18 cellular contexts compared by ENCODE assay signal in the genomic region with DNA sequence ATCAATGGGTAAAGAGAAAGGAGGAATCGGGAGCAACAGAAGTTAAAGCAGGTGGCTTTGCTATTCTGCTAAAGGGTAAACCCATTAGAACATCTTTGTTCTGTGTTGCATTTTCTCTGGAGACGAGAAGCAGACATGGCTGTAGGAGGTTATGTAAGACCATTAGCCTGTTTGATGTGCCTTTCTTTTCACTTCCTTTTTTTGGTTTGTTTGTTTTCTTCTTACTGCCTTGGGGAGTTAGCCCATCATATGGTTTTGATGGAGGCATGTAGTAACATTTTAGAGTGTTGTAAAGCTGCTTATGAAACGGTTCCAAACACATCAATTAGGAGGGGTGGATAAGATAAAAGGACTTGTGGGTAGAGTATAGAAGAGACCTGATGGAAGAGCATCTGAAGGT.
DNase-seq lines count a peak whose midpoint lies in the region; ATAC-seq and TF ChIP-seq lines count a peak whose summit lies in the region.
"Had no signal": no experiment of that assay in that cellular context is flagged by ENCODE, and none has a peak within 500 bp of the region (broad histone marks: within the 10 kb centered on the region; RNA-seq: fewer than 3 reads in every experiment).

No MANE protein-coding gene starts in this region.

- H3K9ac ChIP-seq in OCI-LY3 (ENCODE audit: low read length) = peak overlapping the region; percentile 3; the same call in 1 of the 2 replicates
- H3K9ac ChIP-seq: KMS-11 had no signal

- peak overlapping the region; percentile 5 for H2AFZ ChIP-seq in OCI-LY3 (ENCODE audit: low read depth, low read length)
- H2AFZ ChIP-seq: GM23338 had no signal

- TF ChIP-seq CTCF in OCI-LY3 (IDR thresholded peaks at IDR 0.05; ENCODE audit: low read depth, low read length) (no peak), upper lobe of right lung (IDR thresholded peaks at IDR 0.05) (no peak), brain microvascular endothelial cell (IDR thresholded peaks at IDR 0.05; ENCODE audit: low read depth, low read length, missing control alignments) (no peak)

- intact Hi-C loops in upper lobe of right lung (cut with DNase I) = no loop called here

- H3K27me3 ChIP-seq in OCI-LY3 (ENCODE audit: low read depth, low read length) (no peaks in the 10 kb centered on the region), upper lobe of right lung (no peaks in the 10 kb centered on the region), brain microvascular endothelial cell (replicated peaks) (no peaks in the 10 kb centered on the region)

- H3K4me1 ChIP-seq in OCI-LY3 (ENCODE audit: low read length) (peaks cover 42% of the 10 kb centered on the region), upper lobe of right lung (no peaks in the 10 kb centered on the region)

- H4K20me1 ChIP-seq in OCI-LY3 (ENCODE audit: insufficient read depth, low read length) = no peaks in the 10 kb centered on the region

- H3K4me2 ChIP-seq in OCI-LY3 (ENCODE audit: low read length) = peak overlapping the region; percentile 26
- H3K4me2 ChIP-seq: GM23338, KMS-11, smooth muscle cell had no signal

- ATAC-seq in GM18907 (IDR thresholded peaks at IDR 0.05; ENCODE audit: unreplicated experiment) (peak; percentile 77), HG03175 (IDR thresholded peaks at IDR 0.05; ENCODE audit: unreplicated experiment) (peak; percentile 60), upper lobe of right lung (peak; percentile 75)
- ATAC-seq: GM23338, left lobe of liver had no signal

- DNase-seq in upper lobe of right lung = no peak
- no peak for DNase-seq in amniotic stem cell (lab: John Stamatoyannopoulos, UW)
- no peak for DNase-seq in caudate nucleus (lab: John Stamatoyannopoulos, UW)
- no peak for DNase-seq in brain microvascular endothelial cell
- DNase-seq: activated CD4-positive, alpha-beta T cell treated with anti-CD3 and anti-CD28 coated beads for 1 hour; activated CD8-positive, alpha-beta memory T cell treated with anti-CD3 and anti-CD28 coated beads, Interleukin-2, amount 50 U/mL, for 4 hours; activated naive CD4-positive, alpha-beta T cell treated with anti-CD3 and anti-CD28 coated beads, Interleukin-2, amount 10 ng/mL, durations not matched to agents 7 days and 5 days; DND-41; NCI-H1694; posterior cingulate gyrus had no signal

- in situ Hi-C loops in brain microvascular endothelial cell (cut with HindIII; ENCODE audit: low pct_ligation_motif_present, low sequenced_read_pairs) = no loop called here

- H3K27ac ChIP-seq in OCI-LY3 (ENCODE audit: low read length) (peak overlapping the region; percentile 72), upper lobe of right lung (no peak overlapping the region), caudate nucleus (ENCODE audit: low read depth, low read length) (no peak overlapping the region), brain microvascular endothelial cell (no peak overlapping the region)
- H3K27ac ChIP-seq: C4-2B, KMS-11 had no signal

- H3K9me3 ChIP-seq in OCI-LY3 (ENCODE audit: insufficient read depth, low read length) (0 out of 2 replicates have a peak, but pooled peaks cover 4% of the 10 kb centered on the region), upper lobe of right lung (no peaks in the 10 kb centered on the region)

- H3K79me2 ChIP-seq in OCI-LY3 (ENCODE audit: low read length) = no peaks in the 10 kb centered on the region

- H3K4me3 ChIP-seq in OCI-LY3 (ENCODE audit: low read length) = no peak overlapping the region
- H3K4me3 ChIP-seq in upper lobe of right lung = no peak overlapping the region
- H3K4me3 ChIP-seq in brain microvascular endothelial cell (ENCODE audit: low read depth, low read length) = no peak overlapping the region
- H3K4me3 ChIP-seq: GM23338, smooth muscle cell had no signal

- H3K36me3 ChIP-seq in OCI-LY3 (replicated peaks; ENCODE audit: low read depth, low read length) = peaks cover 4% of the 10 kb centered on the region
- no peaks in the 10 kb centered on the region for H3K36me3 ChIP-seq in upper lobe of right lung
- no peaks in the 10 kb centered on the region for H3K36me3 ChIP-seq in brain microvascular endothelial cell (replicated peaks)
